16 cellular contexts compared by ENCODE assay signal in the genomic region with DNA sequence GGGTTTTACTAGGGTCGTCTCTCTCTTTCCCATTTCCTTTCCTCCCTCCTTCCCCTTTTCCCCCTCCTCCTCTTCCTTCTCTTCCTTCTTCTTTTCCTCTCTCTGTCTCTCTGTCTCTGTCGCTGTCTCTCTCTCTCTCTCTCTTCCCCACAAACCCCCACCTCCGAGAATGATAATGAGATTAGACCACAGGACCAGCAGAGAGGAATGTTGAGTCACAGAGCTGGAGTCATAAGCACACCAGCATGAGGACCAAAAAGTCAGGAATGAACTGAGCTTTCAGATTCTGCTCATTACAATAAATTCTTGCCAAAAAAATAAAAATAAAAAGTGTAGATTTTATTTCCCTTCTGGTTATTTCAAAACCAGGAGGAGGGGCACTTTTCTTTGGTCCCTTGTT.
A peak's percentile ranks its signal among the peaks of the same experiment; 100 is the strongest.
DNase-seq lines count a peak whose midpoint lies in the region; ATAC-seq and TF ChIP-seq lines count a peak whose summit lies in the region.
"Had no signal": no experiment of that assay in that cellular context is flagged by ENCODE, and none has a peak within 500 bp of the region (broad histone marks: within the 10 kb centered on the region; RNA-seq: fewer than 3 reads in every experiment).

No MANE protein-coding gene starts in this region.

- H2BK15ac ChIP-seq in mesenchymal stem cell (ENCODE audit: low read depth, poor library complexity, severe bottlenecking), result no peak overlapping the region

- ATAC-seq in stimulated activated naive CD8-positive, alpha-beta T cell treated with anti-CD3 and anti-CD28 coated beads, Interleukin-15, amount 100 ng/mL, for 72 hours, result no peak
- ATAC-seq: A549, Panc1 had no signal

- H3K9me3 ChIP-seq in mesenchymal stem cell (ENCODE audit: control insufficient read depth, low read length) (no peaks in the 10 kb centered on the region), transverse colon (no peaks in the 10 kb centered on the region)
- H3K9me3 ChIP-seq: A549, ovary had no signal

- peak; percentile 53 for DNase-seq in HT1080 (ENCODE audit: low read depth)
- DNase-seq in brain microvascular endothelial cell, result peak; percentile 79
- no peak for DNase-seq in mesenchymal stem cell
- DNase-seq in stimulated activated CD4-positive, alpha-beta T cell treated with anti-CD3 and anti-CD28 coated beads, Interleukin-4, amount 100 ng/mL, for 1 hour, result no peak
- DNase-seq in transverse colon, result no peak
- no peak for DNase-seq in stimulated activated naive CD8-positive, alpha-beta T cell treated with anti-CD3 and anti-CD28 coated beads, Interleukin-15, amount 100 ng/mL, for 72 hours
- DNase-seq in NCI-H69 (lab: John Stamatoyannopoulos, UW), result no peak
- DNase-seq: activated gamma-delta T cell; effector CD8-positive, alpha-beta T cell; NCI-H187 treated with DMSO at 0.1 percent for 48 hours; NCI-H524 treated with DMSO at 0.1 percent for 48 hours; ovary had no signal

- H4K8ac ChIP-seq in mesenchymal stem cell (ENCODE audit: low read length), result no peak overlapping the region

- no peak overlapping the region for H2BK5ac ChIP-seq in mesenchymal stem cell (ENCODE audit: low read depth, low read length, poor library complexity, severe bottlenecking)

- H3K79me2 ChIP-seq in ACC112 (ENCODE audit: control insufficient read depth, insufficient read depth, low read length, unreplicated experiment), result no peaks in the 10 kb centered on the region

- H3K27me3 Mint-ChIP-seq in stimulated activated naive CD8-positive, alpha-beta T cell treated with anti-CD3 and anti-CD28 coated beads, Interleukin-15, amount 100 ng/mL, for 72 hours, result no peaks in the 10 kb centered on the region

- no peak for TF ChIP-seq CTCF in brain microvascular endothelial cell (IDR thresholded peaks at IDR 0.05; ENCODE audit: low read depth, low read length, missing control alignments)
- TF ChIP-seq CTCF in transverse colon (IDR thresholded peaks at IDR 0.05), result no peak

- H3K79me1 ChIP-seq in mesenchymal stem cell (replicated peaks; ENCODE audit: low read length, poor library complexity, severe bottlenecking), result no peaks in the 10 kb centered on the region

- H3K4me3 ChIP-seq in ACC112 (ENCODE audit: low read depth, low read length) (no peak overlapping the region), brain microvascular endothelial cell (ENCODE audit: low read depth, low read length) (no peak overlapping the region), mesenchymal stem cell (ENCODE audit: insufficient read depth in 1 of 2, low read depth in 1 of 2, low read length in 2 of 2) (no peak overlapping the region), transverse colon (no peak overlapping the region)
- H3K4me3 ChIP-seq: A549, ovary had no signal

- H3K4ac ChIP-seq in mesenchymal stem cell (ENCODE audit: low read depth in 1 of 2, low read length in 2 of 2), result no peak overlapping the region

- intact Hi-C loops in transverse colon (cut with DNase I; ENCODE audit: low total_unique reads), result no loop called here

- H2AK5ac ChIP-seq in mesenchymal stem cell (ENCODE audit: low read length, severe bottlenecking), result no peak overlapping the region

- H2BK120ac ChIP-seq in mesenchymal stem cell (ENCODE audit: low read depth, low read length), result no peak overlapping the region

- H3K18ac ChIP-seq in mesenchymal stem cell (ENCODE audit: low read depth in 1 of 2, low read length in 2 of 2), result no peak overlapping the region

- 63% methylated on average over 3 of the region's 3 CpGs for WGBS in mesenchymal stem cell
- 81 to 89% methylated on average over 3 of the region's 3 CpGs for WGBS in transverse colon (ENCODE audit: low coverage in 1 of 2), 2 donors

- H3K4me3 Mint-ChIP-seq in stimulated activated naive CD8-positive, alpha-beta T cell treated with anti-CD3 and anti-CD28 coated beads, Interleukin-15, amount 100 ng/mL, for 72 hours, result no peak overlapping the region

- no peak overlapping the region for H3K27ac Mint-ChIP-seq in stimulated activated naive CD8-positive, alpha-beta T cell treated with anti-CD3 and anti-CD28 coated beads, Interleukin-15, amount 100 ng/mL, for 72 hours

- no peaks in the 10 kb centered on the region for H3K4me1 Mint-ChIP-seq in stimulated activated naive CD8-positive, alpha-beta T cell treated with anti-CD3 and anti-CD28 coated beads, Interleukin-15, amount 100 ng/mL, for 72 hours

- H4K91ac ChIP-seq in mesenchymal stem cell (ENCODE audit: low read length), result no peak overlapping the region

- H2AFZ ChIP-seq in ACC112 (ENCODE audit: low read length, unreplicated experiment), result peak overlapping the region; percentile 55
- no peak overlapping the region for H2AFZ ChIP-seq in mesenchymal stem cell (ENCODE audit: low read depth, low read length)

- H3K23ac ChIP-seq in mesenchymal stem cell (ENCODE audit: low read length in 2 of 2), result no peak overlapping the region

- H3K27me3 ChIP-seq in ACC112 (ENCODE audit: insufficient read depth, low read length) (no peaks in the 10 kb centered on the region), brain microvascular endothelial cell (replicated peaks) (no peaks in the 10 kb centered on the region), mesenchymal stem cell (ENCODE audit: control insufficient read depth in 1 of 2, insufficient read depth in 1 of 2, low read length in 2 of 2) (no peaks in the 10 kb centered on the region), transverse colon (no peaks in the 10 kb centered on the region)
- H3K27me3 ChIP-seq: ovary had no signal

- H3K36me3 ChIP-seq in ACC112 (ENCODE audit: insufficient read depth, low read length), result no peaks in the 10 kb centered on the region
- H3K36me3 ChIP-seq in brain microvascular endothelial cell (replicated peaks), result no peaks in the 10 kb centered on the region
- no peaks in the 10 kb centered on the region for H3K36me3 ChIP-seq in mesenchymal stem cell (ENCODE audit: control insufficient read depth in 1 of 2, insufficient read depth in 2 of 2, low read depth in 1 of 2, low read length in 2 of 2)
- no peaks in the 10 kb centered on the region for H3K36me3 ChIP-seq in transverse colon
- H3K36me3 ChIP-seq: ovary had no signal

- H3K27ac ChIP-seq in ACC112 (ENCODE audit: low read depth, low read length), result no peak overlapping the region
- peak overlapping the region; percentile 42 for H3K27ac ChIP-seq in brain microvascular endothelial cell
- no peak overlapping the region for H3K27ac ChIP-seq in mesenchymal stem cell (ENCODE audit: low read length, poor library complexity, severe bottlenecking)
- H3K27ac ChIP-seq in transverse colon, result no peak overlapping the region
- H3K27ac ChIP-seq: A549, ovary, VCaP had no signal

- H2BK12ac ChIP-seq in mesenchymal stem cell (ENCODE audit: low read length in 2 of 2), result no peak overlapping the region

- TF ChIP-seq POLR2A in transverse colon (IDR thresholded peaks at IDR 0.05), result no peak

- no peak for TF ChIP-seq EP300 in transverse colon (IDR thresholded peaks at IDR 0.05; ENCODE audit: low read depth)

- no peak overlapping the region for H3K14ac ChIP-seq in mesenchymal stem cell (ENCODE audit: low read length in 2 of 2)

- H3K4me1 ChIP-seq in ACC112 (ENCODE audit: control insufficient read depth, insufficient read depth, low read length, unreplicated experiment) (peaks cover 13% of the 10 kb centered on the region), mesenchymal stem cell (ENCODE audit: control insufficient read depth, insufficient read depth, low read depth, low read length) (no peaks in the 10 kb centered on the region), transverse colon (no peaks in the 10 kb centered on the region)
- H3K4me1 ChIP-seq: A549 had no signal

- H3K9me3 Mint-ChIP-seq in stimulated activated naive CD8-positive, alpha-beta T cell treated with anti-CD3 and anti-CD28 coated beads, Interleukin-15, amount 100 ng/mL, for 72 hours, result peaks cover 3 to 12% of the 10 kb centered on the region in 2 donors

- in situ Hi-C loops in brain microvascular endothelial cell (cut with HindIII; ENCODE audit: low pct_ligation_motif_present, low sequenced_read_pairs) (no loop called here), transverse colon (cut with MboI; ENCODE audit: low pct_ligation_motif_present in 1 of 4, low pct_unique_long_range_greater_than_20kb in 1 of 4, low sequenced_read_pairs in 3 of 4) (no loop called here)

- peak overlapping the region; percentile 11 for H3K9ac ChIP-seq in mesenchymal stem cell (ENCODE audit: low read length)

- H3K4me2 ChIP-seq in mesenchymal stem cell (ENCODE audit: low read length, poor library complexity, severe bottlenecking), result no peak overlapping the region
- H3K4me2 ChIP-seq: A549 had no signal

Comparison
In these comparisons a context has a peak if more than half of its experiments do, and no peak if none do; other contexts are left out.
1. DNase-seq: peak in HT1080 (single experiment) and brain microvascular endothelial cell (single experiment); none in mesenchymal stem cell (single experiment), stimulated activated CD4-positive, alpha-beta T cell treated with anti-CD3 and anti-CD28 coated beads, Interleukin-4, amount 100 ng/mL, for 1 hour (single experiment), transverse colon (single experiment), stimulated activated naive CD8-positive, alpha-beta T cell treated with anti-CD3 and anti-CD28 coated beads, Interleukin-15, amount 100 ng/mL, for 72 hours (0 of 2) and NCI-H69 (single experiment).